ENCODE assay signal across 8 cellular contexts in genomic region chr17:8118769-8119574, GRCh38. TPM values are rescaled to one million over a fixed set of nuclear protein-coding genes. Genes with fewer than 3 reads are reported as not detected.
DNase-seq lines count a peak whose midpoint lies in the region; ATAC-seq, FAIRE-seq and TF ChIP-seq lines count a peak whose summit lies in the region.

No MANE protein-coding gene starts in this region.

- WGBS in right cardiac atrium, result under 1% methylated on average over 38 of the region's 38 CpGs
- under 1% methylated on average over 38 of the region's 38 CpGs for WGBS in urinary bladder

- H3K9ac ChIP-seq in astrocyte (ENCODE audit: low read length), result peak overlapping the region; percentile 75

- H3K4me2 ChIP-seq in DOHH2 (ENCODE audit: low read length) (peak overlapping the region; percentile 98), astrocyte (ENCODE audit: low read length) (peak overlapping the region; percentile 97)

- peak overlapping the region; percentile 3; the same call in 1 of the 2 replicates for H3K27ac ChIP-seq in DOHH2 (ENCODE audit: low read depth, low read length)
- peak overlapping the region; percentile 54 for H3K27ac ChIP-seq in astrocyte (ENCODE audit: low read depth, low read length)
- peak overlapping the region; percentile 25 for H3K27ac ChIP-seq in right cardiac atrium (ENCODE audit: low read length)
- H3K27ac ChIP-seq in urinary bladder (ENCODE audit: low read depth), result peak overlapping the region; percentile 70

- H3K27me3 Mint-ChIP-seq in HFFc6 (ENCODE audit: insufficient read depth) (peaks cover 28% of the 10 kb centered on the region), astrocyte (ENCODE audit: low read depth, unreplicated experiment) (peaks cover 45% of the 10 kb centered on the region)

- FAIRE-seq in astrocyte (lab: Jason Lieb, UNC), result peak; percentile 47

- TF ChIP-seq CTCF in DOHH2 (IDR thresholded peaks at IDR 0.05; ENCODE audit: low read depth, low read length, poor library complexity, severe bottlenecking) (peak; percentile 95), HFFc6 (IDR thresholded peaks at IDR 0.05) (peak; percentile 86), astrocyte (IDR thresholded peaks at IDR 0.05; ENCODE audit: insufficient read depth, low read depth, low read length) (peak; percentile 61)

- H3K9me2 ChIP-seq in DOHH2 (replicated peaks; ENCODE audit: control insufficient read depth, low read length), result no peaks in the 10 kb centered on the region

- no peaks in the 10 kb centered on the region for H4K20me1 ChIP-seq in DOHH2 (ENCODE audit: control insufficient read depth, insufficient read depth, low read depth, low read length)
- peaks cover 7% of the 10 kb centered on the region for H4K20me1 ChIP-seq in astrocyte (ENCODE audit: insufficient read depth, low read length)

- H3K27ac Mint-ChIP-seq in HFFc6 (peak overlapping the region; percentile 91), astrocyte (ENCODE audit: unreplicated experiment) (peak overlapping the region; percentile 84)

- DNase-seq in HFFc6, result peak; percentile 79
- DNase-seq in NCI-H146 treated with DMSO at 0.1 percent for 48 hours (lab: John Stamatoyannopoulos, UW; ENCODE audit: unreplicated experiment), result peak; percentile 84
- peak; percentile 87 for DNase-seq in T1000 (lab: John Stamatoyannopoulos, UW)
- DNase-seq in astrocyte (ENCODE audit: low read depth), result peak; percentile 57
- peak; percentile 89 to 97 (median 95) for DNase-seq in right cardiac atrium
- peak; percentile 87 for DNase-seq in putamen (ENCODE audit: low spot score)

- H3K9me3 Mint-ChIP-seq in HFFc6, result peaks cover 7% of the 10 kb centered on the region; the same call in 1 of the 2 replicates
- no peaks in the 10 kb centered on the region for H3K9me3 Mint-ChIP-seq in astrocyte (ENCODE audit: unreplicated experiment)

- H3K79me2 ChIP-seq in DOHH2 (ENCODE audit: control insufficient read depth, low read length) (no peaks in the 10 kb centered on the region), astrocyte (ENCODE audit: insufficient read depth, low read length) (no peaks in the 10 kb centered on the region)

- H3K36me3 Mint-ChIP-seq in HFFc6 (ENCODE audit: low read depth) (no peaks in the 10 kb centered on the region), astrocyte (ENCODE audit: low read depth, unreplicated experiment) (no peaks in the 10 kb centered on the region)

- H3F3A ChIP-seq in DOHH2 (ENCODE audit: control insufficient read depth, insufficient read depth), result peaks cover 21% of the 10 kb centered on the region

- peaks cover 70% of the 10 kb centered on the region for H3K27me3 ChIP-seq in DOHH2 (ENCODE audit: control insufficient read depth, low read length)
- peaks cover 35% of the 10 kb centered on the region for H3K27me3 ChIP-seq in astrocyte (ENCODE audit: insufficient read depth, low read length)
- no peaks in the 10 kb centered on the region for H3K27me3 ChIP-seq in right cardiac atrium (ENCODE audit: control insufficient read depth, insufficient read depth)

- H3K4me1 Mint-ChIP-seq in HFFc6 (ENCODE audit: low read depth) (peaks cover 49% of the 10 kb centered on the region), astrocyte (ENCODE audit: low read depth, unreplicated experiment) (peaks cover 9% of the 10 kb centered on the region)

- H3K9me3 ChIP-seq in DOHH2 (ENCODE audit: control insufficient read depth, insufficient read depth, low read length), result no peaks in the 10 kb centered on the region
- no peaks in the 10 kb centered on the region for H3K9me3 ChIP-seq in astrocyte (ENCODE audit: insufficient read depth, low read depth, low read length)
- H3K9me3 ChIP-seq in right cardiac atrium (ENCODE audit: control insufficient read depth, low read length), result no peaks in the 10 kb centered on the region

- H3K36me3 ChIP-seq in DOHH2 (ENCODE audit: control insufficient read depth, low read length) (no peaks in the 10 kb centered on the region), astrocyte (ENCODE audit: insufficient read depth, low read length) (no peaks in the 10 kb centered on the region), urinary bladder (ENCODE audit: insufficient read depth) (no peaks in the 10 kb centered on the region)

- H3K4me1 ChIP-seq in DOHH2 (ENCODE audit: control insufficient read depth, low read length), result peaks cover 57% of the 10 kb centered on the region
- H3K4me1 ChIP-seq in astrocyte (ENCODE audit: insufficient read depth, low read length), result peaks cover 34% of the 10 kb centered on the region
- no peaks in the 10 kb centered on the region for H3K4me1 ChIP-seq in right cardiac atrium (ENCODE audit: control insufficient read depth, insufficient read depth, low read length)
- no peaks in the 10 kb centered on the region for H3K4me1 ChIP-seq in urinary bladder (ENCODE audit: insufficient read depth)

- ATAC-seq in right cardiac atrium, result peak; percentile 82 to 88

- H2AFZ ChIP-seq in astrocyte (ENCODE audit: low read depth, low read length), result peak overlapping the region; percentile 80

- H3K4me3 ChIP-seq in DOHH2 (ENCODE audit: low read length) (peak overlapping the region; percentile 80), astrocyte (ENCODE audit: insufficient read depth, low read depth, low read length) (peak overlapping the region; percentile 69), right cardiac atrium (ENCODE audit: low read length) (peak overlapping the region; percentile 57), urinary bladder (ENCODE audit: low read depth, low read length) (peak overlapping the region; percentile 42)

- intact Hi-C loops in right cardiac atrium (cut with DNase I), result loop anchor here in 1 of 4 donors (2.0 to 5.0 kb wide), 2 partner anchors 37 to 68 kb away; no protein-coding TSS in a partner anchor

- H3K4me3 Mint-ChIP-seq in HFFc6 (peak overlapping the region; percentile 88), astrocyte (ENCODE audit: unreplicated experiment) (peak overlapping the region; percentile 95)

RNA-seq across cellular contexts. Expression of gene ALOXE3, which starts 0.7 kb away (rescaled TPM):
- total RNA-seq in HFFc6 (2021; fragmentation: NEBNext Ultra II Directional; extraction: Animal tissue kit (Norgen Biotek cat#: 25700)), result under 1 TPM; 0.14 to 0.30 (median 0.21) TPM
- 0.17 and 0.82 TPM in 2 replicates for total RNA-seq in astrocyte
- not detected for total RNA-seq in right cardiac atrium
- not detected for polyA plus RNA-seq in right cardiac atrium
- total RNA-seq in urinary bladder, result not detected
- polyA plus RNA-seq in urinary bladder, result not detected

RNA-seq across cellular contexts. Expression of gene HES7, which starts 4.9 kb away (rescaled TPM):
- total RNA-seq in HFFc6 (2021; fragmentation: NEBNext Ultra II Directional; extraction: Animal tissue kit (Norgen Biotek cat#: 25700)), result under 1 TPM; 0.24 to 0.54 (median 0.41) TPM
- total RNA-seq in astrocyte (0.64 and 1.0 TPM in 2 replicates), right cardiac atrium (under 1 TPM; 0.62 to 0.76 (median 0.73) TPM), urinary bladder (not detected)
- polyA plus RNA-seq in right cardiac atrium (0.25 TPM), urinary bladder (0.24 TPM)

RNA-seq across cellular contexts. Expression of gene ALOX12B, which starts 31.5 kb away (rescaled TPM):
- total RNA-seq in HFFc6 (2021; fragmentation: NEBNext Ultra II Directional; extraction: Animal tissue kit (Norgen Biotek cat#: 25700)), result not detected
- total RNA-seq in astrocyte, result not detected in 2 replicates
- under 1 TPM in 1 of 4 donors, not detected in 3; 0.71 TPM for total RNA-seq in right cardiac atrium
- polyA plus RNA-seq in right cardiac atrium, result not detected
- total RNA-seq in urinary bladder, result 0.11 TPM
- not detected for polyA plus RNA-seq in urinary bladder

RNA-seq across cellular contexts. Expression of gene PER1, which starts 33.2 kb away (rescaled TPM):
- 10 to 100 TPM; 18.9 to 31.8 (median 26.9) TPM for total RNA-seq in HFFc6 (2021; fragmentation: NEBNext Ultra II Directional; extraction: Animal tissue kit (Norgen Biotek cat#: 25700))
- total RNA-seq in astrocyte, result 17.0 and 18.1 TPM in 2 replicates
- 100 to 1,000 TPM in 3 of 4 donors, 10 to 100 TPM in 1; 96.2 to 150 (median 124) TPM for total RNA-seq in right cardiac atrium
- polyA plus RNA-seq in right cardiac atrium, result 110 TPM
- 29.9 TPM for total RNA-seq in urinary bladder
- 183 TPM for polyA plus RNA-seq in urinary bladder

RNA-seq across cellular contexts. Expression of gene VAMP2, which starts 43.8 kb away (rescaled TPM):
- 10 to 100 TPM; 37.0 to 47.6 (median 44.5) TPM for total RNA-seq in HFFc6 (2021; fragmentation: NEBNext Ultra II Directional; extraction: Animal tissue kit (Norgen Biotek cat#: 25700))
- total RNA-seq in astrocyte (28.0 and 31.3 TPM in 2 replicates), right cardiac atrium (10 to 100 TPM; 68.7 to 74.9 (median 71.8) TPM), urinary bladder (12.1 TPM)
- polyA plus RNA-seq in right cardiac atrium (50.2 TPM), urinary bladder (81.4 TPM)

Comparison
In these comparisons a context has a peak if more than half of its experiments do, and no peak if none do; other contexts are left out.
1. Peak in every context shown above with its lines: DNase-seq, ATAC-seq, H3K4me3 ChIP-seq and H3K27ac ChIP-seq.
2. H3K27ac ChIP-seq: peak in every context shown above with its lines; median percentile 70 in urinary bladder; 54 in astrocyte; 25 in right cardiac atrium; 3 in DOHH2.